ENCODE assay signal across 9 cellular contexts in the genomic region with DNA sequence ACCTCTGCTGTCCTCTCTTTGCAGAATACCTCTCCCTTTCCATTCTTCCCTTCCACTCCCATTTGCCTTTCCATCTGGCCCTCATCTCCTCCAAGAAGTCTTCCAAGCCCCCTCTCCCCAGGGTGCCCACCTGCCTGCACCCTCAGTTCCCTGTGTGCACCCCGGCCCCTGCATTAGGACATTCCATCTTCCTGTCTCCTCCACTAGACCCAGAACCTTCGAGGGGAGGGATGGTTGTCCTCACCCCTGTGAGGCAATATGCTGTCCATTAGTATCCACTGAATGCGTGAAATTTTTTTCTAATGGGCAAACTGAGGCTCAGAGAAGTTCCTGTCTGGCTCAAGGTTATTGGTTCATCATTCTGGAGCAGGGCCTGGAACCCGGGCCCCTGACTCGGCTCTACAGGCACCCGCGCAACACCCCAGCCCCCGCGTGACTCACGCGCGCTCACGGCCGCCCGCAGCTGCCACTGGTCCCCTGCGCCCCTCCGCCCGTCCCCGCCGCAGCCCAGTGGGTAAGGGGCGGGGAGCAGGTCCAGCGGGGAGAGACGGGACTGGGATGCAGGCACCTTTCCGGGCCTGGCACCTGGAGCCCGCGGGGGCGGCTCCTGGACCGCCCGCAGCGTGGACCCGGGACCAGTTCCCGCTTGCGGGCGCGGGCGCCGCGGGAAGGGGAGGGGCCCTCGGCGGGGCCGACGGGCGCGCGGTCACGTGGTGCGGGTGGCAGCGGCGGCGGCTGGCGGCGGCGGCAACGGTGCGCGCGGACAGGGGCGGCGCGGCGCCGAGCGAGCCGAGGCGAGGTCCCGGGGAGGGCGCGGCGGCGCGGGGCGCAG. TPM values are rescaled to one million over a fixed set of nuclear protein-coding genes. Genes with fewer than 3 reads are reported as not detected.
DNase-seq lines count a peak whose midpoint lies in the region; ATAC-seq, FAIRE-seq and TF ChIP-seq lines count a peak whose summit lies in the region.
"Had no signal": no experiment of that assay in that cellular context is flagged by ENCODE, and none has a peak within 500 bp of the region (broad histone marks: within the 10 kb centered on the region; RNA-seq: fewer than 3 reads in every experiment).

No MANE protein-coding gene starts in this region.

- DNase-seq in A549 (ENCODE audit: low read depth in 1 of 2, low spot score in 1 of 2) = no peak
- DNase-seq in GM20000 (ENCODE audit: low spot score) = peak; percentile 74
- peak; percentile 17 for DNase-seq in T-helper 22 cell (ENCODE audit: low read depth)
- no peak for DNase-seq in brain microvascular endothelial cell
- no peak for DNase-seq in keratinocyte (ENCODE audit: low read depth, low spot score)
- peak in 2 of 3 experiments; percentile 27 to 29 for DNase-seq in stimulated activated CD4-positive, alpha-beta T cell treated with anti-CD3 and anti-CD28 coated beads, TNF-alpha, amount 100 ng/mL, for 4 hours (ENCODE audit: low read depth in 3 of 3)

- no peak for TF ChIP-seq CTCF in A549 (IDR thresholded peaks at IDR 0.05)
- TF ChIP-seq CTCF in GM20000 (IDR thresholded peaks at IDR 0.05; ENCODE audit: extremely low read depth, missing control alignments) = no peak
- TF ChIP-seq CTCF in brain microvascular endothelial cell (IDR thresholded peaks at IDR 0.05; ENCODE audit: low read depth, low read length, missing control alignments) = no peak
- TF ChIP-seq CTCF in keratinocyte (optimal IDR thresholded peaks at IDR 0.05 in 1 of 3, IDR thresholded peaks at IDR 0.05 in 1 of 3, conservative IDR thresholded peaks at IDR 0.05 in 1 of 3; ENCODE audit: extremely low read depth in 1 of 3, insufficient read depth in 2 of 3, low read length in 3 of 3) = no peak

- FAIRE-seq in A549 (lab: Jason Lieb, UNC) = no peak
- FAIRE-seq in keratinocyte (lab: Jason Lieb, UNC) = no peak
- FAIRE-seq: islet of Langerhans had no signal

- H3K4me2 ChIP-seq in A549 (peak overlapping the region; percentile 97), keratinocyte (ENCODE audit: control insufficient read depth, extremely low read depth, insufficient read depth, low read depth, low read length) (peak overlapping the region; percentile 62)

- H3K27ac ChIP-seq in A549 = peak overlapping the region; percentile 66 to 84
- H3K27ac ChIP-seq in brain microvascular endothelial cell = no peak overlapping the region
- H3K27ac ChIP-seq in keratinocyte (ENCODE audit: control insufficient read depth, insufficient read depth, low read length) = no peak overlapping the region

- dilution Hi-C loops in keratinocyte (cut with MboI; ENCODE audit: extremely low pct_ligation_motif_present, low sequenced_read_pairs) = no loop called here

- peaks cover 2% of the 10 kb centered on the region for H4K20me1 ChIP-seq in keratinocyte (ENCODE audit: control insufficient read depth, extremely low read depth, insufficient read depth, low read length)

- ATAC-seq in A549 = peak; percentile 39 to 41; a peak in 5 of 6 replicates
- no peak for ATAC-seq in HG03097 (IDR thresholded peaks at IDR 0.05; ENCODE audit: low FRiP score, unreplicated experiment)
- no peak for ATAC-seq in HG03571 (IDR thresholded peaks at IDR 0.05; ENCODE audit: unreplicated experiment)

- no peaks in the 10 kb centered on the region for H3K79me2 ChIP-seq in keratinocyte (ENCODE audit: control insufficient read depth, insufficient read depth, low read length)

- WGBS in A549 (ENCODE audit: missing lambda C conversion rate) = 15% methylated on average over 6 of the region's 72 CpGs

- TF ChIP-seq RAD21 in A549 (conservative IDR thresholded peaks at IDR 0.05 in 1 of 2, IDR thresholded peaks at IDR 0.05 in 1 of 2) = no peak

- no peak overlapping the region for H3K9ac ChIP-seq in keratinocyte (ENCODE audit: control insufficient read depth, extremely low read depth, insufficient read depth, low read length)

- H3K9me1 ChIP-seq in keratinocyte (ENCODE audit: control insufficient read depth, extremely low read depth, insufficient read depth, low read length) = no peaks in the 10 kb centered on the region

- H3K36me3 ChIP-seq in brain microvascular endothelial cell (replicated peaks) (no peaks in the 10 kb centered on the region), keratinocyte (ENCODE audit: control insufficient read depth in 2 of 2, extremely low read depth in 1 of 2, insufficient read depth in 2 of 2, low read length in 2 of 2) (no peaks in the 10 kb centered on the region)

- no peak for TF ChIP-seq EP300 in A549 (IDR thresholded peaks at IDR 0.05)

- in situ Hi-C loops in brain microvascular endothelial cell (cut with HindIII; ENCODE audit: low pct_ligation_motif_present, low sequenced_read_pairs) = no loop called here

- H3K9me3 ChIP-seq in A549 (no peaks in the 10 kb centered on the region), keratinocyte (ENCODE audit: control insufficient read depth, low read depth, low read length) (no peaks in the 10 kb centered on the region)

- TF ChIP-seq POLR2A in A549 (IDR thresholded peaks at IDR 0.05; ENCODE audit: low read length) = no peak

- POLR2A ChIA-PET in A549 (lab: Yijun Ruan, JAX) = no interaction called here

- CTCF ChIA-PET in A549 (lab: Yijun Ruan, JAX) = interaction anchor here (1.6 kb wide), 1 partner anchor 9 kb away, joined by 4 read pairs; no protein-coding TSS in a partner anchor

- H2AFZ ChIP-seq in keratinocyte (ENCODE audit: control insufficient read depth, low read length) = no peak overlapping the region

- H3K4me1 ChIP-seq in A549 (no peaks in the 10 kb centered on the region), keratinocyte (ENCODE audit: control insufficient read depth, extremely low read depth, insufficient read depth, low read length) (no peaks in the 10 kb centered on the region)

- H3K4me3 ChIP-seq in A549 (peak overlapping the region; percentile 58), brain microvascular endothelial cell (ENCODE audit: low read depth, low read length) (peak overlapping the region; percentile 30), keratinocyte (ENCODE audit: control insufficient read depth in 2 of 3, extremely low read depth in 1 of 3, insufficient read depth in 2 of 3, low read depth in 1 of 3, low read length in 3 of 3) (peak overlapping the region in 2 of 3 experiments; percentile 22 to 46)

- H3K27me3 ChIP-seq in brain microvascular endothelial cell (replicated peaks) (peaks cover 29% of the 10 kb centered on the region), keratinocyte (ENCODE audit: control insufficient read depth, extremely low read depth, insufficient read depth, low read length) (peaks cover 50% of the 10 kb centered on the region)

RNA-seq across cellular contexts. Expression of a gene that starts 7.0 kb away (rescaled TPM):
- 1.3 and 1.7 TPM in 2 replicates for polyA plus RNA-seq in A549 (2011; rRNA removed)
- polyA plus RNA-seq in A549 (2012; cell fraction: cytosol; rRNA removed) = 0.99 and 1.3 TPM in 2 replicates
- polyA plus RNA-seq in A549 (2012; cell fraction: nucleus; rRNA removed) = 0.52 and 0.75 TPM in 2 replicates
- polyA plus RNA-seq in A549 (2017; fragmentation: RNase III; extraction: RNeasy Plus Mini Kit Qiagen cat#74134 plus additional on column Dnase treatment) = 0.84 to 1.3 TPM (median 1.1 TPM) in 3 replicates
- 0.83 and 1.8 TPM in 2 replicates for polyA minus RNA-seq in A549 (2011; rRNA and poly(A)+ RNA removed)
- polyA plus RNA-seq in keratinocyte = 0.05 to 0.07 TPM (median 0.06 TPM) in 3 replicates
- polyA plus RNA-seq in keratinocyte (2011; ENCODE audit: low read depth) = 0.74 TPM
- polyA plus RNA-seq in keratinocyte (2011; cell fraction: cytosol; rRNA removed) = 0.07 and 0.19 TPM in 2 replicates
- polyA plus RNA-seq in keratinocyte (2011; cell fraction: nucleus; rRNA removed) = 0.04 and 0.29 TPM in 2 replicates
- polyA plus RNA-seq in keratinocyte (2012; ENCODE audit: low replicate concordance) = 0.07 and 1.0 TPM in 2 replicates
- polyA minus RNA-seq in keratinocyte = 0.06 TPM in 1 of 3 replicates, not detected in the others
- polyA minus RNA-seq in keratinocyte (2011; cell fraction: cytosol; rRNA and poly(A)+ RNA removed) = not detected
- polyA minus RNA-seq in keratinocyte (2011; cell fraction: nucleus; rRNA and poly(A)+ RNA removed) = not detected in 2 replicates

RNA-seq across cellular contexts. Expression of a gene that starts 22.3 kb away (rescaled TPM):
- polyA plus RNA-seq in A549 (2011; rRNA removed) = 0.08 and 0.14 TPM in 2 replicates
- polyA plus RNA-seq in A549 (2012; cell fraction: cytosol; rRNA removed) = 0.07 TPM in 1 of 2 replicates, not detected in the other
- 0.06 TPM in 1 of 2 replicates, not detected in the other for polyA plus RNA-seq in A549 (2012; cell fraction: nucleus; rRNA removed)
- 0.08 to 0.12 TPM (median 0.10 TPM) in 3 replicates for polyA plus RNA-seq in A549 (2017; fragmentation: RNase III; extraction: RNeasy Plus Mini Kit Qiagen cat#74134 plus additional on column Dnase treatment)
- 0.34 TPM in 1 of 2 replicates, not detected in the other for polyA minus RNA-seq in A549 (2011; rRNA and poly(A)+ RNA removed)
- polyA plus RNA-seq in keratinocyte = 0.04 to 0.07 TPM in 2 of 3 replicates, not detected in the other
- not detected for polyA plus RNA-seq in keratinocyte (2011; ENCODE audit: low read depth)
- polyA plus RNA-seq in keratinocyte (2011; cell fraction: cytosol; rRNA removed) = not detected in 2 replicates
- 0.04 and 0.37 TPM in 2 replicates for polyA plus RNA-seq in keratinocyte (2011; cell fraction: nucleus; rRNA removed)
- 0.14 TPM in 1 of 2 replicates, not detected in the other for polyA plus RNA-seq in keratinocyte (2012; ENCODE audit: low replicate concordance)
- polyA minus RNA-seq in keratinocyte = 0.40 to 0.61 TPM in 2 of 3 replicates, not detected in the other
- polyA minus RNA-seq in keratinocyte (2011; cell fraction: cytosol; rRNA and poly(A)+ RNA removed) = not detected
- polyA minus RNA-seq in keratinocyte (2011; cell fraction: nucleus; rRNA and poly(A)+ RNA removed) = 0.11 and 0.31 TPM in 2 replicates

RNA-seq across cellular contexts. Expression of a gene that starts 29.3 kb away (rescaled TPM):
- polyA plus RNA-seq in A549 (2011; rRNA removed) (22.3 and 23.9 TPM in 2 replicates), A549 (2017; fragmentation: RNase III; extraction: RNeasy Plus Mini Kit Qiagen cat#74134 plus additional on column Dnase treatment) (34.7 to 40.1 TPM (median 36.5 TPM) in 3 replicates), keratinocyte (1.3 to 10.1 TPM (median 4.8 TPM) in 3 replicates)
- 73.2 and 81.0 TPM in 2 replicates for polyA plus RNA-seq in A549 (2012; cell fraction: cytosol; rRNA removed)
- 79.3 and 105 TPM in 2 replicates for polyA plus RNA-seq in A549 (2012; cell fraction: nucleus; rRNA removed)
- polyA minus RNA-seq in A549 (2011; rRNA and poly(A)+ RNA removed) = 19.6 and 24.1 TPM in 2 replicates
- polyA plus RNA-seq in keratinocyte (2011; ENCODE audit: low read depth) = not detected
- polyA plus RNA-seq in keratinocyte (2011; cell fraction: cytosol; rRNA removed) = 1.5 and 2.8 TPM in 2 replicates
- 1.4 and 2.3 TPM in 2 replicates for polyA plus RNA-seq in keratinocyte (2011; cell fraction: nucleus; rRNA removed)
- 1.5 and 10.6 TPM in 2 replicates for polyA plus RNA-seq in keratinocyte (2012; ENCODE audit: low replicate concordance)
- polyA minus RNA-seq in keratinocyte = 3.2 to 11.0 TPM (median 4.6 TPM) in 3 replicates
- 3.6 TPM for polyA minus RNA-seq in keratinocyte (2011; cell fraction: cytosol; rRNA and poly(A)+ RNA removed)
- 1.2 and 1.7 TPM in 2 replicates for polyA minus RNA-seq in keratinocyte (2011; cell fraction: nucleus; rRNA and poly(A)+ RNA removed)

RNA-seq across cellular contexts. Expression of a gene that starts 49.7 kb away (rescaled TPM):
- 0.18 and 0.29 TPM in 2 replicates for polyA plus RNA-seq in A549 (2011; rRNA removed)
- polyA plus RNA-seq in A549 (2012; cell fraction: cytosol; rRNA removed) = 0.22 and 0.23 TPM in 2 replicates
- polyA plus RNA-seq in A549 (2012; cell fraction: nucleus; rRNA removed) = 4.9 and 5.0 TPM in 2 replicates
- polyA plus RNA-seq in A549 (2017; fragmentation: RNase III; extraction: RNeasy Plus Mini Kit Qiagen cat#74134 plus additional on column Dnase treatment) = 0.24 to 0.35 TPM (median 0.26 TPM) in 3 replicates
- 0.21 and 0.29 TPM in 2 replicates for polyA minus RNA-seq in A549 (2011; rRNA and poly(A)+ RNA removed)
- polyA plus RNA-seq in keratinocyte = 0.03 to 0.08 TPM (median 0.06 TPM) in 3 replicates
- polyA plus RNA-seq in keratinocyte (2011; ENCODE audit: low read depth) = 0.21 TPM
- 0.05 and 0.06 TPM in 2 replicates for polyA plus RNA-seq in keratinocyte (2011; cell fraction: cytosol; rRNA removed)
- polyA plus RNA-seq in keratinocyte (2011; cell fraction: nucleus; rRNA removed) = 0.25 and 0.35 TPM in 2 replicates
- 0.14 and 0.42 TPM in 2 replicates for polyA plus RNA-seq in keratinocyte (2012; ENCODE audit: low replicate concordance)
- 0.03 to 0.33 TPM (median 0.22 TPM) in 3 replicates for polyA minus RNA-seq in keratinocyte
- not detected for polyA minus RNA-seq in keratinocyte (2011; cell fraction: cytosol; rRNA and poly(A)+ RNA removed)
- polyA minus RNA-seq in keratinocyte (2011; cell fraction: nucleus; rRNA and poly(A)+ RNA removed) = 0.31 TPM in 1 of 2 replicates, not detected in the other

Comparison
In these comparisons a context has a peak if more than half of its experiments do, and no peak if none do; other contexts are left out.
1. ATAC-seq: peak in A549 (2 of 2); none in HG03097 (single experiment) and HG03571 (single experiment).
2. DNase-seq: peak in GM20000 (single experiment), T-helper 22 cell (single experiment) and stimulated activated CD4-positive, alpha-beta T cell treated with anti-CD3 and anti-CD28 coated beads, TNF-alpha, amount 100 ng/mL, for 4 hours (2 of 3); none in A549 (0 of 2), brain microvascular endothelial cell (single experiment) and keratinocyte (single experiment).
3. H3K27ac ChIP-seq: peak in A549 (2 of 2); none in brain microvascular endothelial cell (single experiment) and keratinocyte (single experiment).
4. Peak in every context shown above with its lines, with median percentiles within 50 percentile points of each other: H3K4me3 ChIP-seq.